Comparison of ENCODE assay signal across 9 cellular contexts in genomic region chr10:124290095-124290795, GRCh38.
DNase-seq lines count a peak whose midpoint lies in the region; ATAC-seq, FAIRE-seq and TF ChIP-seq lines count a peak whose summit lies in the region.
"Had no signal": no experiment of that assay in that cellular context is flagged by ENCODE, and none has a peak within 500 bp of the region (broad histone marks: within the 10 kb centered on the region; RNA-seq: fewer than 3 reads in every experiment).

No MANE protein-coding gene starts in this region.

- H3K9me3 Mint-ChIP-seq in activated CD8-positive, alpha-beta T cell treated with anti-CD3 and anti-CD28 coated beads for 36 hours, result no peaks in the 10 kb centered on the region
- H3K9me3 Mint-ChIP-seq in natural killer cell treated with Interleukin-12 subunit alpha and Interleukin-12 subunit beta and Interleukin-15 and Interleukin-18, amount 100 ng/mL, for 72 hours, result no peaks in the 10 kb centered on the region

- peaks cover 2% of the 10 kb centered on the region for H3K4me1 Mint-ChIP-seq in activated CD8-positive, alpha-beta T cell treated with anti-CD3 and anti-CD28 coated beads for 36 hours (ENCODE audit: low read depth)
- H3K4me1 Mint-ChIP-seq in natural killer cell treated with Interleukin-12 subunit alpha and Interleukin-12 subunit beta and Interleukin-15 and Interleukin-18, amount 100 ng/mL, for 72 hours (ENCODE audit: low read depth in 2 of 2), result peaks cover 0 to 6% of the 10 kb centered on the region in 2 donors

- H3K27me3 ChIP-seq in BE2C, result no peaks in the 10 kb centered on the region

- H3K27ac Mint-ChIP-seq in activated CD8-positive, alpha-beta T cell treated with anti-CD3 and anti-CD28 coated beads for 36 hours, result no peak overlapping the region
- no peak overlapping the region for H3K27ac Mint-ChIP-seq in natural killer cell treated with Interleukin-12 subunit alpha and Interleukin-12 subunit beta and Interleukin-15 and Interleukin-18, amount 100 ng/mL, for 72 hours

- H3K4me3 Mint-ChIP-seq in activated CD8-positive, alpha-beta T cell treated with anti-CD3 and anti-CD28 coated beads for 36 hours, result no peak overlapping the region
- H3K4me3 Mint-ChIP-seq in natural killer cell treated with Interleukin-12 subunit alpha and Interleukin-12 subunit beta and Interleukin-15 and Interleukin-18, amount 100 ng/mL, for 72 hours, result no peak overlapping the region

- H3K27me3 Mint-ChIP-seq in activated CD8-positive, alpha-beta T cell treated with anti-CD3 and anti-CD28 coated beads for 36 hours, result no peaks in the 10 kb centered on the region
- H3K27me3 Mint-ChIP-seq in natural killer cell treated with Interleukin-12 subunit alpha and Interleukin-12 subunit beta and Interleukin-15 and Interleukin-18, amount 100 ng/mL, for 72 hours, result no peaks in the 10 kb centered on the region

- CTCF ChIA-PET in activated CD8-positive, alpha-beta T cell treated with anti-CD3 and anti-CD28 coated beads for 36 hours (lab: Charles Lee), result interaction anchor here (0.8 kb wide), 1 partner anchor 114 kb away, joined by 3 read pairs; no protein-coding TSS in a partner anchor

- H3K4me1 ChIP-seq in BE2C, result no peaks in the 10 kb centered on the region

- no peaks in the 10 kb centered on the region for H3K36me3 Mint-ChIP-seq in activated CD8-positive, alpha-beta T cell treated with anti-CD3 and anti-CD28 coated beads for 36 hours (ENCODE audit: low read depth)
- no peaks in the 10 kb centered on the region for H3K36me3 Mint-ChIP-seq in natural killer cell treated with Interleukin-12 subunit alpha and Interleukin-12 subunit beta and Interleukin-15 and Interleukin-18, amount 100 ng/mL, for 72 hours

- DNase-seq in activated CD8-positive, alpha-beta T cell treated with anti-CD3 and anti-CD28 coated beads for 36 hours, result peak; percentile 40
- peak; percentile 59 for DNase-seq in natural killer cell treated with Interleukin-12 subunit alpha and Interleukin-12 subunit beta and Interleukin-15 and Interleukin-18, amount 100 ng/mL, for 72 hours (ENCODE audit: low spot score)
- no peak for DNase-seq in AG08396 (ENCODE audit: low spot score)
- no peak for DNase-seq in H54 (ENCODE audit: insufficient read length, low spot score)
- no peak for DNase-seq in BE2C

- ATAC-seq in GM18909 (IDR thresholded peaks at IDR 0.05; ENCODE audit: poor library complexity, unreplicated experiment), result peak; percentile 42
- peak; percentile 56 for ATAC-seq in HG03095 (IDR thresholded peaks at IDR 0.05; ENCODE audit: unreplicated experiment)
- ATAC-seq in activated CD8-positive, alpha-beta T cell treated with anti-CD3 and anti-CD28 coated beads for 36 hours, result peak; percentile 49
- ATAC-seq in natural killer cell treated with Interleukin-12 subunit alpha and Interleukin-12 subunit beta and Interleukin-15 and Interleukin-18, amount 100 ng/mL, for 72 hours, result peak; percentile 53 to 55
- no peak for ATAC-seq in GM18520 (IDR thresholded peaks at IDR 0.05; ENCODE audit: unreplicated experiment)

- H3K36me3 ChIP-seq in BE2C, result no peaks in the 10 kb centered on the region

- no peak for FAIRE-seq in H54 (lab: Jason Lieb, UNC)
- FAIRE-seq: endometrium had no signal

- no peak for TF ChIP-seq CTCF in activated CD8-positive, alpha-beta T cell treated with anti-CD3 and anti-CD28 coated beads for 36 hours (IDR thresholded peaks at IDR 0.05)
- TF ChIP-seq CTCF in BE2C (IDR thresholded peaks at IDR 0.05; ENCODE audit: low read depth, low read length), result no peak

- H3K9me3 ChIP-seq in BE2C, result no peaks in the 10 kb centered on the region

- no peak for TF ChIP-seq POLR2A in H54 (IDR thresholded peaks at IDR 0.05; ENCODE audit: low read depth, low read length)

- POLR2A ChIA-PET in activated CD8-positive, alpha-beta T cell treated with anti-CD3 and anti-CD28 coated beads for 36 hours (lab: Charles Lee), result no interaction called here

- H3K4me3 ChIP-seq in BE2C (ENCODE audit: low read depth, low read length), result no peak overlapping the region

- intact Hi-C loops in activated CD8-positive, alpha-beta T cell treated with anti-CD3 and anti-CD28 coated beads for 36 hours (cut with micrococcal nuclease), result no loop called here

Comparison
In these comparisons a context has a peak if more than half of its experiments do, and no peak if none do; other contexts are left out.
1. DNase-seq: peak in activated CD8-positive, alpha-beta T cell treated with anti-CD3 and anti-CD28 coated beads for 36 hours (single experiment) and natural killer cell treated with Interleukin-12 subunit alpha and Interleukin-12 subunit beta and Interleukin-15 and Interleukin-18, amount 100 ng/mL, for 72 hours (single experiment); none in AG08396 (single experiment), H54 (single experiment) and BE2C (single experiment).